In the genomic region with DNA sequence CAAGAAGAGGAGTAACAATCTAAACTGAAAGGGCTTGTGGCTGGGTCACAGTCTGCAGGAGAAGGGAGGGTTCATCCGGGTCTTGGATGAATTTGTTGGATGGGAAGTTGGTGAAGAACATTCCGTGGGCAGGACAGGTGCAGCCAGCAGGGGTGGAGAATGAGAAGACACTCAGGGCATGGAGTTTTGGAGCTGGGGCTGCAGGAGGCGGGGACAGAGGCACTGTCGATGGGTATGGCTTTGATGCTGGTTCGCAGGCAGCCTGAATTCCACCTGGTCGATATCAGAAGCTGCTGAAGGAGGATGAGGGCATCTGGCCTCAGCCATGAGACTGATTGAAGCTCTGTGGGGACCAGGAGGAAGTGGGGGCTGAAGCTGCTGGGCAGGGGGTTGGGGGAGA, we compare ENCODE assay signal across 1 cellular context.
TF ChIP-seq lines count a peak whose summit lies in the region.

No MANE protein-coding gene starts in this region.

TF ChIP-seq in HepG2, 621 proteins besides CTCF, POLR2A, EP300 and RAD21 (continued from another document):
- TF ChIP-seq, protein P1, sequence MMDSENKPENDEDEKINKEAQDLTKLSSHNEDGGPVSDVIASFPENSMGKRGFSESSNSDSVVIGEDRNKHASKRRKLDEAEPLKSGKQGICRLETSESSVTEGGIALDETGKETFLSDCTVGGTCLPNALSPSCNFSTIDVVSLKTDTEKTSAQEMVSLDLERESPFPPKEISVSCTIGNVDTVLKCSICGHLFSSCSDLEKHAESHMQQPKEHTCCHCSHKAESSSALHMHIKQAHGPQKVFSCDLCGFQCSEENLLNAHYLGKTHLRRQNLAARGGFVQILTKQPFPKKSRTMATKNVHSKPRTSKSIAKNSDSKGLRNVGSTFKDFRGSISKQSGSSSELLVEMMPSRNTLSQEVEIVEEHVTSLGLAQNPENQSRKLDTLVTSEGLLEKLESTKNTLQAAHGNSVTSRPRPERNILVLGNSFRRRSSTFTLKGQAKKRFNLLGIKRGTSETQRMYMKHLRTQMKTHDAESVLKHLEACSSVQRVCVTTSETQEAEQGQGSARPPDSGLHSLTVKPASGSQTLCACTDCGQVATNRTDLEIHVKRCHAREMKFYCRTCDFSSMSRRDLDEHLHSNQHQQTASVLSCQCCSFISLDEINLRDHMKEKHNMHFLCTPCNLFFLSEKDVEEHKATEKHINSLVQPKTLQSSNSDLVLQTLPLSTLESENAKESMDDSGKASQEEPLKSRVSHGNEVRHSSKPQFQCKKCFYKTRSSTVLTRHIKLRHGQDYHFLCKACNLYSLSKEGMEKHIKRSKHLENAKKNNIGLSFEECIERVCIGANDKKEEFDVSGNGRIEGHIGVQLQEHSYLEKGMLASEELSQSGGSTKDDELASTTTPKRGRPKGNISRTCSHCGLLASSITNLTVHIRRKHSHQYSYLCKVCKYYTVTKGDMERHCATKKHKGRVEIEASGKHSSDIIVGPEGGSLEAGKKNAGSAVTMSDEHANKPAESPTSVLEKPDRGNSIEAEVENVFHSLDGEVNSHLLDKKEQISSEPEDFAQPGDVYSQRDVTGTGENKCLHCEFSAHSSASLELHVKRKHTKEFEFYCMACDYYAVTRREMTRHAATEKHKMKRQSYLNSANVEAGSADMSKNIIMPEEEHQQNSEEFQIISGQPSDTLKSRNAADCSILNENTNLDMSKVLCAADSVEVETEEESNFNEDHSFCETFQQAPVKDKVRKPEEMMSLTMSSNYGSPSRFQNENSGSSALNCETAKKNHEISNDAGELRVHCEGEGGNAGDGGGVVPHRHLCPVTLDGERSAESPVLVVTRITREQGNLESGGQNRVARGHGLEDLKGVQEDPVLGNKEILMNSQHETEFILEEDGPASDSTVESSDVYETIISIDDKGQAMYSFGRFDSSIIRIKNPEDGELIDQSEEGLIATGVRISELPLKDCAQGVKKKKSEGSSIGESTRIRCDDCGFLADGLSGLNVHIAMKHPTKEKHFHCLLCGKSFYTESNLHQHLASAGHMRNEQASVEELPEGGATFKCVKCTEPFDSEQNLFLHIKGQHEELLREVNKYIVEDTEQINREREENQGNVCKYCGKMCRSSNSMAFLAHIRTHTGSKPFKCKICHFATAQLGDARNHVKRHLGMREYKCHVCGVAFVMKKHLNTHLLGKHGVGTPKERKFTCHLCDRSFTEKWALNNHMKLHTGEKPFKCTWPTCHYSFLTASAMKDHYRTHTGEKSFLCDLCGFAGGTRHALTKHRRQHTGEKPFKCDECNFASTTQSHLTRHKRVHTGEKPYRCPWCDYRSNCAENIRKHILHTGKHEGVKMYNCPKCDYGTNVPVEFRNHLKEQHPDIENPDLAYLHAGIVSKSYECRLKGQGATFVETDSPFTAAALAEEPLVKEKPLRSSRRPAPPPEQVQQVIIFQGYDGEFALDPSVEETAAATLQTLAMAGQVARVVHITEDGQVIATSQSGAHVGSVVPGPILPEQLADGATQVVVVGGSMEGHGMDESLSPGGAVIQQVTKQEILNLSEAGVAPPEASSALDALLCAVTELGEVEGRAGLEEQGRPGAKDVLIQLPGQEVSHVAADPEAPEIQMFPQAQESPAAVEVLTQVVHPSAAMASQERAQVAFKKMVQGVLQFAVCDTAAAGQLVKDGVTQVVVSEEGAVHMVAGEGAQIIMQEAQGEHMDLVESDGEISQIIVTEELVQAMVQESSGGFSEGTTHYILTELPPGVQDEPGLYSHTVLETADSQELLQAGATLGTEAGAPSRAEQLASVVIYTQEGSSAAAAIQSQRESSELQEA (CRISPR knock-in tag; IDR thresholded peaks at IDR 0.05; ENCODE audit: not compliant biosample characterization), result no peak
- TF ChIP-seq, protein P2, sequence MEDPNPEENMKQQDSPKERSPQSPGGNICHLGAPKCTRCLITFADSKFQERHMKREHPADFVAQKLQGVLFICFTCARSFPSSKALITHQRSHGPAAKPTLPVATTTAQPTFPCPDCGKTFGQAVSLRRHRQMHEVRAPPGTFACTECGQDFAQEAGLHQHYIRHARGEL (CRISPR knock-in tag; IDR thresholded peaks at IDR 0.05), result no peak
- TF ChIP-seq, protein P3, sequence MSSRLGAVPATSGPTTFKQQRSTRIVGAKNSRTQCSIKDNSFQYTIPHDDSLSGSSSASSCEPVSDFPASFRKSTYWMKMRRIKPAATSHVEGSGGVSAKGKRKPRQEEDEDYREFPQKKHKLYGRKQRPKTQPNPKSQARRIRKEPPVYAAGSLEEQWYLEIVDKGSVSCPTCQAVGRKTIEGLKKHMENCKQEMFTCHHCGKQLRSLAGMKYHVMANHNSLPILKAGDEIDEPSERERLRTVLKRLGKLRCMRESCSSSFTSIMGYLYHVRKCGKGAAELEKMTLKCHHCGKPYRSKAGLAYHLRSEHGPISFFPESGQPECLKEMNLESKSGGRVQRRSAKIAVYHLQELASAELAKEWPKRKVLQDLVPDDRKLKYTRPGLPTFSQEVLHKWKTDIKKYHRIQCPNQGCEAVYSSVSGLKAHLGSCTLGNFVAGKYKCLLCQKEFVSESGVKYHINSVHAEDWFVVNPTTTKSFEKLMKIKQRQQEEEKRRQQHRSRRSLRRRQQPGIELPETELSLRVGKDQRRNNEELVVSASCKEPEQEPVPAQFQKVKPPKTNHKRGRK (CRISPR knock-in tag; IDR thresholded peaks at IDR 0.05), result no peak
